Comparison of ENCODE assay signal across 8 cellular contexts in genomic region chr12:45730116-45730841, GRCh38. TPM values are rescaled to one million over a fixed set of nuclear protein-coding genes. Genes with fewer than 3 reads are reported as not detected.
A peak's percentile ranks its signal among the peaks of the same experiment; 100 is the strongest.
DNase-seq lines count a peak whose midpoint lies in the region; ATAC-seq and TF ChIP-seq lines count a peak whose summit lies in the region.

No MANE protein-coding gene starts in this region.

- no peaks in the 10 kb centered on the region for H3K27me3 Mint-ChIP-seq in nephron (ENCODE audit: low read depth)

- POLR2A ChIA-PET in Panc1 (lab: Charles Lee): interaction anchor here (0.6 to 0.7 kb wide), 3 partner anchors 27 to 74 kb away, joined by 4 to 10 read pairs (median 4); no protein-coding TSS in a partner anchor

- H3K4me3 ChIP-seq in Panc1 (ENCODE audit: low read depth in 2 of 2, low read length in 2 of 2) (peak overlapping the region; percentile 74 to 79), fibroblast of villous mesenchyme (ENCODE audit: low read depth, low read length) (peak overlapping the region; percentile 95), stomach (peak overlapping the region; percentile 72 to 86 (median 84))

- WGBS in stomach, 5 donors: 0 to 1% (median 1%) methylated on average over 22 to 80 of the region's 80 CpGs

- intact Hi-C loops in Panc1 (cut with micrococcal nuclease; ENCODE audit: unreplicated experiment) (no loop called here), stomach (cut with DNase I; ENCODE audit: low total_unique reads) (no loop called here)

- peaks cover 26% of the 10 kb centered on the region for H3K4me1 Mint-ChIP-seq in nephron

- H3K4me3 Mint-ChIP-seq in nephron: peak overlapping the region; percentile 97 to 99 (median 99)

- H3K9me3 ChIP-seq in Panc1 (ENCODE audit: control insufficient read depth, insufficient read depth, low read depth, low read length): no peaks in the 10 kb centered on the region
- H3K9me3 ChIP-seq in stomach: no peaks in the 10 kb centered on the region

- H3K36me3 ChIP-seq in Panc1 (ENCODE audit: control insufficient read depth, insufficient read depth, low read length): peaks cover 24% of the 10 kb centered on the region
- H3K36me3 ChIP-seq in stomach: no peaks in the 10 kb centered on the region

- peak overlapping the region; percentile 95 to 97 (median 97) for H3K27ac Mint-ChIP-seq in nephron

- peaks cover 16% of the 10 kb centered on the region; the same call in 1 of the 2 replicates for H3K4me1 ChIP-seq in Panc1 (ENCODE audit: control insufficient read depth, insufficient read depth, low read length)
- peaks cover 25 to 53% (median 39%) of the 10 kb centered on the region in 4 donors for H3K4me1 ChIP-seq in stomach

- H3K9me3 Mint-ChIP-seq in nephron: peaks cover 3% of the 10 kb centered on the region

- ATAC-seq in Panc1 (no peak), GM21390 (IDR thresholded peaks at IDR 0.05; ENCODE audit: unreplicated experiment) (no peak)

- no TSS peak for BruUV-seq in Panc1 (replicated peaks; lab: Mats Ljungman, UMichigan)

- peak overlapping the region; percentile 96 for H3K27ac ChIP-seq in C4-2B
- H3K27ac ChIP-seq in Panc1 (ENCODE audit: low read length): peak overlapping the region; percentile 97
- H3K27ac ChIP-seq in stomach: peak overlapping the region; percentile 99 to 100 (median 100)

- DNase-seq in HK-2 (ENCODE audit: unreplicated experiment) (peak; percentile 52), Panc1 (ENCODE audit: low read depth, low spot score) (no peak), fibroblast of villous mesenchyme (ENCODE audit: low read depth) (peak; percentile 50), stomach (peak; percentile 42)
- DNase-seq in activated effector memory CD4-positive, alpha-beta T cell treated with Interleukin-2 at 50 U/mL for 16 hours: peak; percentile 55

- CTCF ChIA-PET in Panc1 (lab: Charles Lee): no interaction called here

- peaks cover 21% of the 10 kb centered on the region for H3K36me3 Mint-ChIP-seq in nephron (ENCODE audit: low read depth)

- no peak for TF ChIP-seq POLR2A in stomach (IDR thresholded peaks at IDR 0.05)

- TF ChIP-seq EP300 in stomach (IDR thresholded peaks at IDR 0.05): no peak

- in situ Hi-C loops in Panc1 (cut with HindIII; ENCODE audit: low pct_unique_long_range_greater_than_20kb, low sequenced_read_pairs): no loop called here

- TF ChIP-seq CTCF in C4-2B (conservative IDR thresholded peaks at IDR 0.05) (no peak), Panc1 (IDR thresholded peaks at IDR 0.05) (no peak), fibroblast of villous mesenchyme (IDR thresholded peaks at IDR 0.05; ENCODE audit: insufficient read depth, low read depth, low read length) (no peak), nephron (IDR thresholded peaks at IDR 0.05; ENCODE audit: unreplicated experiment in 3 of 3) (no peak), stomach (IDR thresholded peaks at IDR 0.05) (no peak)

- no peaks in the 10 kb centered on the region for H3K27me3 ChIP-seq in Panc1 (ENCODE audit: control insufficient read depth, insufficient read depth, low read length)
- H3K27me3 ChIP-seq in stomach: no peaks in the 10 kb centered on the region

RNA-seq across cellular contexts. Expression of gene ARID2, which starts 0.8 kb away (rescaled TPM):
- 39.5 TPM for total RNA-seq in Panc1 (2021; ENCODE audit: unreplicated experiment)
- 10.8 TPM for polyA plus RNA-seq in Panc1 (2012; ENCODE audit: insufficient read length)
- 19.3 and 25.0 TPM in 2 replicates for total RNA-seq in fibroblast of villous mesenchyme
- 10 to 100 TPM in 4 of 5 donors, 1 to 10 TPM in 1; 2.6 to 80.4 (median 28.5) TPM for total RNA-seq in stomach
- polyA plus RNA-seq in stomach: 1 to 10 TPM; 2.8 to 5.6 (median 4.1) TPM
